In the genomic region with DNA sequence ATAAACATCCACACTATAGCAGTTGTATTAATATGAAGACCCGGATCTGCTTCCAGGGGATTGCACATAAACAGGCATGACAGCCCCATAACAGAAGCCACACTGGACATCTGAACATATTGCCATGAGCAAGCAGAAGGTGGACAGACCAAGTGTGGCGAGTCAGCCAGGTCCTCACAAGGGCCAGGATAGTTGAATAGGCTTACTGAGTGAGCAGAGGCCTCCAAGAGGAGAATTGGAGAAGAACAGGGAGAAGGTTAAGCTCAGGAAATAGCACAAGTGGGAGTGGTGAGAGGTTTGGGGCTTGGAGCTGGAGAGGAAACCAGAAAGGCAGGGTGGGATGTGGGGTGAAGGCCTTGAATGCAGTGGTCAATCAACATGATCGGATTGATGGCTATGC, we compare ENCODE assay signal across 11 cellular contexts. TPM values are rescaled to one million over a fixed set of nuclear protein-coding genes. Genes with fewer than 3 reads are reported as not detected.
A peak's percentile ranks its signal among the peaks of the same experiment; 100 is the strongest.
DNase-seq lines count a peak whose midpoint lies in the region; ATAC-seq and TF ChIP-seq lines count a peak whose summit lies in the region.
"Had no signal": no experiment of that assay in that cellular context is flagged by ENCODE, and none has a peak within 500 bp of the region (broad histone marks: within the 10 kb centered on the region; RNA-seq: fewer than 3 reads in every experiment).

No MANE protein-coding gene starts in this region.

- ATAC-seq in WTC11 (peak; percentile 77), memory B cell (ENCODE audit: low read depth) (no peak), GM21381 (IDR thresholded peaks at IDR 0.05; ENCODE audit: unreplicated experiment) (no peak)
- ATAC-seq: left ventricle myocardium superior had no signal

- H3K27me3 Mint-ChIP-seq in IgD-negative memory B cell (peaks cover 2% of the 10 kb centered on the region), WTC11 (ENCODE audit: low read depth) (peaks cover 22% of the 10 kb centered on the region), memory B cell (no peaks in the 10 kb centered on the region)
- H3K27me3 Mint-ChIP-seq in activated naive CD4-positive, alpha-beta T cell treated with anti-CD3 and anti-CD28 coated beads, Interleukin-2, amount 10 ng/mL, durations not matched to agents 7 days and 5 days: no peaks in the 10 kb centered on the region

- TF ChIP-seq CTCF in WTC11 (IDR thresholded peaks at IDR 0.05): no peak

- CTCF ChIA-PET in WTC11 (lab: Charles Lee): interaction anchor here (1.0 to 2.6 kb wide), 12 partner anchors 8 to 514 kb away, joined by 3 to 32 read pairs (median 4); a partner anchor contains a TSS
- CTCF ChIA-PET in activated naive CD4-positive, alpha-beta T cell treated with anti-CD3 and anti-CD28 coated beads, Interleukin-2, amount 10 ng/mL, durations not matched to agents 7 days and 5 days (lab: Charles Lee): interaction anchor here (0.6 to 2.6 kb wide), 2 partner anchors 19 to 44 kb away, joined by 3 to 8 read pairs; no protein-coding TSS in a partner anchor

- H3K9me3 Mint-ChIP-seq in IgD-negative memory B cell: no peaks in the 10 kb centered on the region
- no peaks in the 10 kb centered on the region for H3K9me3 Mint-ChIP-seq in WTC11
- H3K9me3 Mint-ChIP-seq in memory B cell: peaks cover 3% of the 10 kb centered on the region
- no peaks in the 10 kb centered on the region for H3K9me3 Mint-ChIP-seq in activated naive CD4-positive, alpha-beta T cell treated with anti-CD3 and anti-CD28 coated beads, Interleukin-2, amount 10 ng/mL, durations not matched to agents 7 days and 5 days
- H3K9me3 Mint-ChIP-seq: activated naive CD4-positive, alpha-beta T cell treated with anti-CD3 and anti-CD28 coated beads, Interleukin-2, amount 50 U/mL, for 24 hours had no signal

- DNase-seq in EL (peak; percentile 22), WTC11 (ENCODE audit: low spot score) (no peak), memory B cell (ENCODE audit: low spot score in 2 of 2) (no peak), LoVo (ENCODE audit: low spot score) (no peak)
- no peak for DNase-seq in activated effector memory CD4-positive, alpha-beta T cell treated with anti-CD3 and anti-CD28 coated beads, Interleukin-2, amount 50 U/mL, for 16 hours
- DNase-seq in activated naive CD4-positive, alpha-beta T cell treated with anti-CD3 and anti-CD28 coated beads, Interleukin-2, amount 10 ng/mL, durations not matched to agents 7 days and 5 days: no peak
- DNase-seq: activated CD4-positive, CD25-positive, alpha-beta regulatory T cell treated with anti-CD3 and anti-CD28 coated beads, Interleukin-2, amount 50 U/mL, for 72 hours; left ventricle myocardium superior had no signal

- H3K4me1 Mint-ChIP-seq in IgD-negative memory B cell (peaks cover 32 to 36% (median 35%) of the 10 kb centered on the region in 3 donors), WTC11 (peaks cover 26% of the 10 kb centered on the region), memory B cell (peaks cover 22% of the 10 kb centered on the region)
- H3K4me1 Mint-ChIP-seq in activated naive CD4-positive, alpha-beta T cell treated with anti-CD3 and anti-CD28 coated beads, Interleukin-2, amount 10 ng/mL, durations not matched to agents 7 days and 5 days: peaks cover 2% of the 10 kb centered on the region
- H3K4me1 Mint-ChIP-seq: activated naive CD4-positive, alpha-beta T cell treated with anti-CD3 and anti-CD28 coated beads, Interleukin-2, amount 50 U/mL, for 24 hours had no signal

- peak overlapping the region in 2 of 3 donors; percentile 42 to 88 for H3K27ac Mint-ChIP-seq in IgD-negative memory B cell
- peak overlapping the region; percentile 54; the same call in 1 of the 2 replicates for H3K27ac Mint-ChIP-seq in WTC11
- H3K27ac Mint-ChIP-seq in memory B cell: no peak overlapping the region
- H3K27ac Mint-ChIP-seq in activated naive CD4-positive, alpha-beta T cell treated with anti-CD3 and anti-CD28 coated beads, Interleukin-2, amount 10 ng/mL, durations not matched to agents 7 days and 5 days: no peak overlapping the region
- H3K27ac Mint-ChIP-seq: activated naive CD4-positive, alpha-beta T cell treated with anti-CD3 and anti-CD28 coated beads, Interleukin-2, amount 50 U/mL, for 24 hours had no signal

- H3K4me3 Mint-ChIP-seq in IgD-negative memory B cell (peak overlapping the region in 3 of 4 donors; percentile 9 to 81 (median 65)), WTC11 (no peak overlapping the region), memory B cell (peak overlapping the region; percentile 4)
- no peak overlapping the region for H3K4me3 Mint-ChIP-seq in activated naive CD4-positive, alpha-beta T cell treated with anti-CD3 and anti-CD28 coated beads, Interleukin-2, amount 10 ng/mL, durations not matched to agents 7 days and 5 days
- H3K4me3 Mint-ChIP-seq: activated naive CD4-positive, alpha-beta T cell treated with anti-CD3 and anti-CD28 coated beads, Interleukin-2, amount 50 U/mL, for 24 hours had no signal

- H3K36me3 Mint-ChIP-seq in IgD-negative memory B cell (no peaks in the 10 kb centered on the region), WTC11 (peaks cover 3% of the 10 kb centered on the region; the same call in 1 of the 2 replicates), memory B cell (peaks cover 4% of the 10 kb centered on the region)
- H3K36me3 Mint-ChIP-seq in activated naive CD4-positive, alpha-beta T cell treated with anti-CD3 and anti-CD28 coated beads, Interleukin-2, amount 10 ng/mL, durations not matched to agents 7 days and 5 days: peaks cover 8% of the 10 kb centered on the region
- H3K36me3 Mint-ChIP-seq: activated naive CD4-positive, alpha-beta T cell treated with anti-CD3 and anti-CD28 coated beads, Interleukin-2, amount 50 U/mL, for 24 hours had no signal

- POLR2A ChIA-PET in WTC11 (lab: Charles Lee): no interaction called here

TF ChIP-seq in WTC11, 78 proteins besides CTCF, POLR2A, EP300 and RAD21:
- TF ChIP-seq SMAD4 (CRISPR knock-in tag; IDR thresholded peaks at IDR 0.05): no peak
- no peak for TF ChIP-seq NR1H2 (CRISPR knock-in tag; IDR thresholded peaks at IDR 0.05)
- no peak for TF ChIP-seq ZNF423 (CRISPR knock-in tag; IDR thresholded peaks at IDR 0.05)
- TF ChIP-seq RORB (CRISPR knock-in tag; IDR thresholded peaks at IDR 0.05): no peak
- TF ChIP-seq, protein P1, sequence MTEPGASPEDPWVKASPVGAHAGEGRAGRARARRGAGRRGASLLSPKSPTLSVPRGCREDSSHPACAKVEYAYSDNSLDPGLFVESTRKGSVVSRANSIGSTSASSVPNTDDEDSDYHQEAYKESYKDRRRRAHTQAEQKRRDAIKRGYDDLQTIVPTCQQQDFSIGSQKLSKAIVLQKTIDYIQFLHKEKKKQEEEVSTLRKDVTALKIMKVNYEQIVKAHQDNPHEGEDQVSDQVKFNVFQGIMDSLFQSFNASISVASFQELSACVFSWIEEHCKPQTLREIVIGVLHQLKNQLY (CRISPR knock-in tag; IDR thresholded peaks at IDR 0.05): no peak
- TF ChIP-seq NR2C2 (CRISPR knock-in tag; IDR thresholded peaks at IDR 0.05): no peak
- TF ChIP-seq GRHL2 (CRISPR knock-in tag; IDR thresholded peaks at IDR 0.05; ENCODE audit: insufficient replicate concordance, severe bottlenecking): no peak
- TF ChIP-seq NFATC4 (CRISPR knock-in tag; IDR thresholded peaks at IDR 0.05): no peak
- TF ChIP-seq, protein P2, sequence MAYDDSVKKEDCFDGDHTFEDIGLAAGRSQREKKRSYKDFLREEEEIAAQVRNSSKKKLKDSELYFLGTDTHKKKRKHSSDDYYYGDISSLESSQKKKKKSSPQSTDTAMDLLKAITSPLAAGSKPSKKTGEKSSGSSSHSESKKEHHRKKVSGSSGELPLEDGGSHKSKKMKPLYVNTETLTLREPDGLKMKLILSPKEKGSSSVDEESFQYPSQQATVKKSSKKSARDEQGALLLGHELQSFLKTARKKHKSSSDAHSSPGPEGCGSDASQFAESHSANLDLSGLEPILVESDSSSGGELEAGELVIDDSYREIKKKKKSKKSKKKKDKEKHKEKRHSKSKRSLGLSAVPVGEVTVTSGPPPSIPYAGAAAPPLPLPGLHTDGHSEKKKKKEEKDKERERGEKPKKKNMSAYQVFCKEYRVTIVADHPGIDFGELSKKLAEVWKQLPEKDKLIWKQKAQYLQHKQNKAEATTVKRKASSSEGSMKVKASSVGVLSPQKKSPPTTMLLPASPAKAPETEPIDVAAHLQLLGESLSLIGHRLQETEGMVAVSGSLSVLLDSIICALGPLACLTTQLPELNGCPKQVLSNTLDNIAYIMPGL (CRISPR knock-in tag; IDR thresholded peaks at IDR 0.05): no peak
- TF ChIP-seq SMAD3 (CRISPR knock-in tag; IDR thresholded peaks at IDR 0.05; ENCODE audit: borderline replicate concordance): no peak
TF ChIP-seq in WTC11: peak in this region for 0.

RNA-seq across cellular contexts. Expression of a gene that starts 10.8 kb away (rescaled TPM):
- 8.9 TPM for polyA plus RNA-seq in IgD-negative memory B cell
- 10.4 to 14.3 TPM (median 12.1 TPM) in 3 replicates for total RNA-seq in WTC11 (2021)

RNA-seq across cellular contexts. Expression of a gene that starts 31.5 kb away (rescaled TPM):
- 39.3 TPM for polyA plus RNA-seq in IgD-negative memory B cell
- 14.4 to 18.3 TPM (median 16.8 TPM) in 3 replicates for total RNA-seq in WTC11 (2021)

Comparison
In these comparisons a context has a peak if more than half of its experiments do, and no peak if none do; other contexts are left out.
1. H3K27ac Mint-ChIP-seq: peak in IgD-negative memory B cell (2 of 3) and WTC11 (single experiment); none in memory B cell (single experiment) and activated naive CD4-positive, alpha-beta T cell treated with anti-CD3 and anti-CD28 coated beads, Interleukin-2, amount 10 ng/mL, durations not matched to agents 7 days and 5 days (single experiment).
2. H3K4me3 Mint-ChIP-seq: peak in IgD-negative memory B cell (3 of 4) and memory B cell (single experiment); none in WTC11 (single experiment) and activated naive CD4-positive, alpha-beta T cell treated with anti-CD3 and anti-CD28 coated beads, Interleukin-2, amount 10 ng/mL, durations not matched to agents 7 days and 5 days (single experiment).